9 cellular contexts compared by ENCODE assay signal in genomic region chr1:200636681-200637080, GRCh38.
"Had no signal": no experiment of that assay in that cellular context is flagged by ENCODE, and none has a peak within 500 bp of the region (broad histone marks: within the 10 kb centered on the region; RNA-seq: fewer than 3 reads in every experiment).

No MANE protein-coding gene starts in this region.

- DNase-seq: Karpas-422, Kasumi-1, KBM-7, KG1 had no signal

- H3K9ac ChIP-seq: KMS-11 had no signal

- H3K4me2 ChIP-seq: KMS-11 had no signal

- H3K9me3 Mint-ChIP-seq: IgD-negative memory B cell had no signal

- H3K27me3 Mint-ChIP-seq: IgD-negative memory B cell had no signal

- ATAC-seq: HepG2 had no signal

- H3K27ac ChIP-seq: HL-60, KMS-11 had no signal

- FAIRE-seq: HepG2, HTR-8/SVneo had no signal

- H3K27ac Mint-ChIP-seq: IgD-negative memory B cell had no signal
